Comparison of ENCODE assay signal across 17 cellular contexts in the genomic region with DNA sequence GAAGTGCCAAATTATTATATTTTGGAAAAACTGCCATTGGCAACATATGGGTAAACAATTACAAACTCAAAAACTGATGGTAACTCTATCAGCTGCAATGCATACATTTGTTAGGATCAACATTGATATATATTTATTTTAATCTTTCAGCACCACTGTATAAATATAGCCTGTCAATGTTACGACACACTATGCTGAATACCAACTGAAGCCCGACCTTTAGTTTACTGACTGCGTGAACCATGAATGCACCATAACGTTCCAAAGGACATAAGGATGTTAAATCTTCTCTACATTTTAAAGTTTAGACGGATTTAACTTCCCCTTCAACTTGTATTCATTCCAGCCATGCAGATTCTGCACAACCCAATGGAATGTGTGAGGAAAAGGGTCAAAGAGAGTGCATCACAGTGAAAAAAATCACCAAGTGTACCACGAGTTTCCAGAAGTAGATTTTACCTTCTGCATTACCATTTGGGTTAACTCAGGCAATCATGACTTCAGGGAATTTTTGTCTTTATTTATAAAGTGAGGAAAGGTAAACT.
DNase-seq lines count a peak whose midpoint lies in the region; ATAC-seq, FAIRE-seq and TF ChIP-seq lines count a peak whose summit lies in the region.
"Had no signal": no experiment of that assay in that cellular context is flagged by ENCODE, and none has a peak within 500 bp of the region (broad histone marks: within the 10 kb centered on the region; RNA-seq: fewer than 3 reads in every experiment).

No MANE protein-coding gene starts in this region.

- H3K4me1 ChIP-seq in astrocyte (ENCODE audit: insufficient read depth, low read length) (no peaks in the 10 kb centered on the region), tibial artery (peaks cover 0 to 28% (median 7%) of the 10 kb centered on the region in 4 donors)

- DNase-seq in D721Med (ENCODE audit: insufficient read length, low spot score) (no peak), astrocyte (ENCODE audit: low read depth) (peak; percentile 47), iris pigment epithelial cell (ENCODE audit: low read depth) (peak; percentile 64), tibial artery (no peak), NCI-H1930 (lab: John Stamatoyannopoulos, UW) (no peak)
- DNase-seq in activated CD4-positive, alpha-beta T cell treated with anti-CD3 and anti-CD28 coated beads for 4 hours = no peak
- DNase-seq: DMS153, NCI-H146, NCI-H2107, NCI-H226, NCI-H526 treated with DMSO at 0.1 percent for 48 hours, RPMI8226 had no signal

- no peaks in the 10 kb centered on the region for H3K36me3 ChIP-seq in astrocyte (ENCODE audit: insufficient read depth, low read length)
- H3K36me3 ChIP-seq in tibial artery = no peaks in the 10 kb centered on the region

- no peaks in the 10 kb centered on the region for H3K27me3 Mint-ChIP-seq in astrocyte (ENCODE audit: low read depth, unreplicated experiment)

- no peak overlapping the region for H3K9ac ChIP-seq in astrocyte (ENCODE audit: low read length)

- H3K27ac Mint-ChIP-seq in astrocyte (ENCODE audit: unreplicated experiment) = no peak overlapping the region

- no peak overlapping the region for H3K4me2 ChIP-seq in astrocyte (ENCODE audit: low read length)

- H3K36me3 Mint-ChIP-seq in astrocyte (ENCODE audit: low read depth, unreplicated experiment) = no peaks in the 10 kb centered on the region

- H3K79me2 ChIP-seq in astrocyte (ENCODE audit: insufficient read depth, low read length) = no peaks in the 10 kb centered on the region

- H3K4me3 ChIP-seq in astrocyte (ENCODE audit: insufficient read depth, low read depth, low read length) = no peak overlapping the region
- H3K4me3 ChIP-seq in tibial artery = no peak overlapping the region

- H3K9me3 ChIP-seq in astrocyte (ENCODE audit: insufficient read depth, low read depth, low read length) = no peaks in the 10 kb centered on the region
- H3K9me3 ChIP-seq in tibial artery = no peaks in the 10 kb centered on the region

- no peak overlapping the region for H2AFZ ChIP-seq in astrocyte (ENCODE audit: low read depth, low read length)

- no peaks in the 10 kb centered on the region for H3K27me3 ChIP-seq in astrocyte (ENCODE audit: insufficient read depth, low read length)
- no peaks in the 10 kb centered on the region for H3K27me3 ChIP-seq in tibial artery

- ATAC-seq in GM21576 (IDR thresholded peaks at IDR 0.05; ENCODE audit: unreplicated experiment) = no peak
- ATAC-seq: HCT116 had no signal

- no peak for TF ChIP-seq CTCF in D721Med (IDR thresholded peaks at IDR 0.05; ENCODE audit: insufficient read depth, missing control alignments)
- no peak for TF ChIP-seq CTCF in astrocyte (IDR thresholded peaks at IDR 0.05; ENCODE audit: insufficient read depth, low read depth, low read length)
- TF ChIP-seq CTCF in tibial artery (IDR thresholded peaks at IDR 0.05) = no peak

- intact Hi-C loops in tibial artery (cut with DNase I; ENCODE audit: low total_unique reads) = no loop called here

- H3K4me3 Mint-ChIP-seq in astrocyte (ENCODE audit: unreplicated experiment) = no peak overlapping the region

- FAIRE-seq in D721Med (lab: Jason Lieb, UNC) = peak; percentile 29
- FAIRE-seq in astrocyte (lab: Jason Lieb, UNC) = peak; percentile 5
- FAIRE-seq: GM12891, GM19239 had no signal

- H3K27ac ChIP-seq in astrocyte (ENCODE audit: low read depth, low read length) = no peak overlapping the region
- H3K27ac ChIP-seq in tibial artery = peak overlapping the region; percentile 24 to 39
- H3K27ac ChIP-seq: C4-2B had no signal

- no peaks in the 10 kb centered on the region for H4K20me1 ChIP-seq in astrocyte (ENCODE audit: insufficient read depth, low read length)

- no peaks in the 10 kb centered on the region for H3K9me3 Mint-ChIP-seq in astrocyte (ENCODE audit: unreplicated experiment)

- H3K4me1 Mint-ChIP-seq in astrocyte (ENCODE audit: low read depth, unreplicated experiment) = peaks cover 2% of the 10 kb centered on the region

Comparison
In these comparisons a context has a peak if more than half of its experiments do, and no peak if none do; other contexts are left out.
1. DNase-seq: peak in astrocyte (single experiment) and iris pigment epithelial cell (single experiment); none in D721Med (single experiment), tibial artery (0 of 2), activated CD4-positive, alpha-beta T cell treated with anti-CD3 and anti-CD28 coated beads for 4 hours (0 of 2) and NCI-H1930 (0 of 2).